Comparison of ENCODE assay signal across 12 cellular contexts in genomic region chr4:1205641-1206298, GRCh38. TPM values are rescaled to one million over a fixed set of nuclear protein-coding genes. Genes with fewer than 3 reads are reported as not detected.
DNase-seq lines count a peak whose midpoint lies in the region; ATAC-seq, FAIRE-seq and TF ChIP-seq lines count a peak whose summit lies in the region.
"Had no signal": no experiment of that assay in that cellular context is flagged by ENCODE, and none has a peak within 500 bp of the region (broad histone marks: within the 10 kb centered on the region; RNA-seq: fewer than 3 reads in every experiment).

No MANE protein-coding gene starts in this region.

- H3K4me1 ChIP-seq in GM23338 (ENCODE audit: insufficient read depth) (no peaks in the 10 kb centered on the region), small intestine (ENCODE audit: control insufficient read depth in 2 of 2, insufficient read depth in 1 of 2, low read depth in 1 of 2, low read length in 1 of 2) (peaks cover 5 to 18% of the 10 kb centered on the region in 2 donors)
- H3K4me1 ChIP-seq: foreskin keratinocyte had no signal

- no peaks in the 10 kb centered on the region for H3K4me1 Mint-ChIP-seq in GM23338

- H3K36me3 ChIP-seq in GM23338 (ENCODE audit: insufficient read depth) (no peaks in the 10 kb centered on the region), WERI-Rb-1 (peaks cover 16% of the 10 kb centered on the region), small intestine (ENCODE audit: control insufficient read depth in 2 of 2, insufficient read depth in 2 of 2, low read length in 2 of 2) (peaks cover 0 to 3% of the 10 kb centered on the region in 2 donors)

- no peaks in the 10 kb centered on the region for H3K36me3 Mint-ChIP-seq in GM23338 (ENCODE audit: low read depth)

- H3K27ac Mint-ChIP-seq in GM23338, result no peak overlapping the region

- no peak for ATAC-seq in GM23338
- no peak for ATAC-seq in left lobe of liver
- no peak for ATAC-seq in activated CD4-positive, CD25-positive, alpha-beta regulatory T cell treated with anti-CD3 and anti-CD28 coated beads, Interleukin-2, amount 50 U/mL, for 24 hours
- ATAC-seq: foreskin keratinocyte had no signal

- H3K4me3 Mint-ChIP-seq in GM23338, result no peak overlapping the region

- H3K27ac ChIP-seq in GM23338 (ENCODE audit: low read depth) (no peak overlapping the region), WERI-Rb-1 (peak overlapping the region; percentile 49), small intestine (ENCODE audit: low read depth in 1 of 2, low read length in 1 of 2) (peak overlapping the region; percentile 27 to 39)
- H3K27ac ChIP-seq: foreskin keratinocyte, SJCRH30 had no signal

- FAIRE-seq in small intestine (lab: Jason Lieb, UNC), result no peak
- FAIRE-seq: H54 had no signal

- H3K4me2 ChIP-seq in GM23338, result no peak overlapping the region

- TF ChIP-seq CTCF in GM23338 (conservative IDR thresholded peaks at IDR 0.05; ENCODE audit: low read depth in 2 of 2), result no peak
- TF ChIP-seq CTCF in WERI-Rb-1 (IDR thresholded peaks at IDR 0.05; ENCODE audit: low read depth, low read length), result no peak

- WGBS in small intestine, 3 donors, result 83 to 89% (median 84%) methylated on average over 14 to 15 of the region's 15 CpGs

- H4K20me1 ChIP-seq in GM23338 (replicated peaks; ENCODE audit: insufficient read depth), result no peaks in the 10 kb centered on the region

- no peaks in the 10 kb centered on the region for H3K79me2 ChIP-seq in GM23338 (replicated peaks; ENCODE audit: insufficient read depth)

- H3K4me3 ChIP-seq in GM23338, result no peak overlapping the region
- H3K4me3 ChIP-seq in WERI-Rb-1 (ENCODE audit: low read depth, low read length), result no peak overlapping the region
- H3K4me3 ChIP-seq in small intestine (ENCODE audit: low read depth in 1 of 2, low read length in 2 of 2), result no peak overlapping the region
- H3K4me3 ChIP-seq: SJCRH30 had no signal

- H3F3A ChIP-seq in GM23338 (replicated peaks; ENCODE audit: low read depth), result no peaks in the 10 kb centered on the region

- DNase-seq in GM23338 (ENCODE audit: low spot score), result peak; percentile 8
- peak; percentile 15 for DNase-seq in WERI-Rb-1
- peak; percentile 46 for DNase-seq in left lobe of liver (ENCODE audit: low spot score)
- DNase-seq in small intestine, result no peak
- DNase-seq in hepatic stellate cell (ENCODE audit: low spot score), result no peak
- no peak for DNase-seq in cerebellar cortex (ENCODE audit: low spot score)
- DNase-seq: foreskin keratinocyte; NCI-H187; stimulated activated naive CD4-positive, alpha-beta T cell treated with Interleukin-2 at 50 U/mL for 16 hours had no signal

- no peak overlapping the region for H2AFZ ChIP-seq in GM23338

- H3K27me3 Mint-ChIP-seq in GM23338 (ENCODE audit: insufficient read depth, low read depth, poor library complexity), result peaks cover 8% of the 10 kb centered on the region

- no peaks in the 10 kb centered on the region for H3K9me3 ChIP-seq in WERI-Rb-1 (ENCODE audit: severe bottlenecking)
- H3K9me3 ChIP-seq in small intestine (ENCODE audit: control insufficient read depth, low read depth), result no peaks in the 10 kb centered on the region
- H3K9me3 ChIP-seq: SJCRH30 had no signal

- H3K27me3 ChIP-seq in GM23338 (ENCODE audit: insufficient read depth) (no peaks in the 10 kb centered on the region), WERI-Rb-1 (ENCODE audit: insufficient read depth, low read depth, severe bottlenecking) (no peaks in the 10 kb centered on the region), small intestine (ENCODE audit: control insufficient read depth in 2 of 2, insufficient read depth in 2 of 2, low read length in 2 of 2) (no peaks in the 10 kb centered on the region)
- H3K27me3 ChIP-seq: foreskin keratinocyte, SJCRH30 had no signal

- no peaks in the 10 kb centered on the region for H3K9me3 Mint-ChIP-seq in GM23338

- no peaks in the 10 kb centered on the region for H3K9me2 ChIP-seq in GM23338 (ENCODE audit: insufficient read depth)

TF ChIP-seq in GM23338, 12 proteins besides CTCF, POLR2A, EP300 and RAD21:
- no peak for TF ChIP-seq ZNF331 (CRISPR knock-in tag; IDR thresholded peaks at IDR 0.05; ENCODE audit: low read depth)

RNA-seq across cellular contexts. Expression of gene SPON2, which starts 33.4 kb away (rescaled TPM):
- total RNA-seq in GM23338 (2014; rRNA removed; shearing (Covaris generic)), result 2.1 and 2.2 TPM in 2 replicates
- polyA plus RNA-seq in GM23338 (2016; fragmentation: Nextera tagmentation; extraction: Ambion mirVana), result 1.2 and 2.4 TPM in 2 replicates
- total RNA-seq in left lobe of liver, result 54.3 TPM
- polyA plus RNA-seq in small intestine, result 10 to 100 TPM; 12.7 to 61.0 (median 34.3) TPM

RNA-seq across cellular contexts. Expression of gene CTBP1, which starts 43.2 kb away (rescaled TPM):
- 125 and 192 TPM in 2 replicates for total RNA-seq in GM23338 (2014; rRNA removed; shearing (Covaris generic))
- 74.0 and 89.2 TPM in 2 replicates for polyA plus RNA-seq in GM23338 (2016; fragmentation: Nextera tagmentation; extraction: Ambion mirVana)
- total RNA-seq in left lobe of liver, result 97.0 TPM
- 100 to 1,000 TPM in 2 of 3 donors, 10 to 100 TPM in 1; 88.6 to 144 (median 128) TPM for polyA plus RNA-seq in small intestine

Comparison
In these comparisons a context has a peak if more than half of its experiments do, and no peak if none do; other contexts are left out.
1. DNase-seq: peak in GM23338 (single experiment), WERI-Rb-1 (single experiment) and left lobe of liver (single experiment); none in small intestine (single experiment), hepatic stellate cell (single experiment) and cerebellar cortex (single experiment).
2. RNA of gene SPON2, which starts 33.4 kb away (total RNA-seq): 54.3 TPM in left lobe of liver (single experiment); 2.1 to 2.2 TPM in GM23338; every median in the first group is over 10 times any median in the second.